ENCODE assay signal across 13 cellular contexts in the genomic region with DNA sequence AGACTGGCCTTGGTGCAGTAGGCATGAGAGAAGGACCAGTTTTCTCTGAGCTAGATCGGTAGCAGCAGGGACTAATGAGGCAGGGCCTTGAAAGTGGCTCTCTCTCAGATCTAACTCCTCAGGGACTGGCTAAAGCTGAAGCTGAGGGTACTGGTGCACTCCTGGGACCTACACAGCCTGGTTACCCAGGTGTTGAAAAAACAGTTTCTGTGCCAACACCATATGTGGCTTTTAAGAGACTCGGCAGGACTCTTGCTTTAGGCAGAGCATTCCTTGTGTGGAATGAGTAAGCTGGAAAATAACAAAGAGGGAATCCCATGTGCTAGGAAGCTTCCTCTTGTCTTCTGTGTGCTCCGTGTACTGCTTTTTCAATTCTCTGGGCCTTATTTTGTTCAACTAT.
DNase-seq lines count a peak whose midpoint lies in the region; ATAC-seq, FAIRE-seq and TF ChIP-seq lines count a peak whose summit lies in the region.
"Had no signal": no experiment of that assay in that cellular context is flagged by ENCODE, and none has a peak within 500 bp of the region (broad histone marks: within the 10 kb centered on the region; RNA-seq: fewer than 3 reads in every experiment).

No MANE protein-coding gene starts in this region.

- H3K9ac ChIP-seq in BLaER1 treated with 17β-estradiol and CSF1 and Interleukin-3, amounts not matched to agents 10 nM and 100 nM: peak overlapping the region in 2 of 11 experiments; percentile 24 to 37; a peak in 2 of 22 replicates
- H3K9ac ChIP-seq in iPS-20b (ENCODE audit: low read depth, low read length): peak overlapping the region; percentile 35; the same call in 1 of the 2 replicates

- no peak overlapping the region for H3K4me3 ChIP-seq in BLaER1 treated with 17β-estradiol and CSF1 and Interleukin-3, amounts not matched to agents 10 nM and 100 nM
- H3K4me3 ChIP-seq in iPS-20b (ENCODE audit: low read length) (no peak overlapping the region), gastroesophageal sphincter (no peak overlapping the region)
- H3K4me3 ChIP-seq: prostate gland, SJCRH30 had no signal

- peak; percentile 80 for DNase-seq in NCI-H82 (lab: John Stamatoyannopoulos, UW)
- no peak for DNase-seq in HTR-8/SVneo (ENCODE audit: insufficient read length, low spot score)
- DNase-seq in GM13977 (ENCODE audit: low spot score): no peak
- DNase-seq in stimulated activated CD4-positive, alpha-beta T cell treated with anti-CD3 and anti-CD28 coated beads, Interleukin-1b, Interleukin-23, amount 100 ng/mL, for 48 hours: no peak
- DNase-seq: immature natural killer cell had no signal

- peaks cover 0 to 18% (median 11%) of the 10 kb centered on the region in 10 experiments; a peak in 14 of 20 replicates for H3K4me1 ChIP-seq in BLaER1 treated with 17β-estradiol and CSF1 and Interleukin-3, amounts not matched to agents 10 nM and 100 nM
- H3K4me1 ChIP-seq in iPS-20b (ENCODE audit: insufficient read depth, low read length) (peaks cover 9% of the 10 kb centered on the region; the same call in 1 of the 2 replicates), gastroesophageal sphincter (peaks cover 0 to 20% (median 0%) of the 10 kb centered on the region in 3 donors)
- H3K4me1 ChIP-seq: prostate gland, SJCRH30 had no signal

- peaks cover 16 to 25% (median 22%) of the 10 kb centered on the region in 11 experiments for H3K9me3 ChIP-seq in BLaER1 treated with 17β-estradiol and CSF1 and Interleukin-3, amounts not matched to agents 10 nM and 100 nM (replicated peaks in 1 of 11)
- H3K9me3 ChIP-seq in iPS-20b (ENCODE audit: insufficient read depth, low read depth, low read length): 0 out of 2 replicates have a peak, but pooled peaks cover under 1% of the 10 kb centered on the region
- peaks cover 0 to 8% (median 0%) of the 10 kb centered on the region in 3 donors for H3K9me3 ChIP-seq in gastroesophageal sphincter
- H3K9me3 ChIP-seq: prostate gland had no signal

- TF ChIP-seq CTCF in gastroesophageal sphincter (IDR thresholded peaks at IDR 0.05) (no peak), GM13977 (IDR thresholded peaks at IDR 0.05; ENCODE audit: extremely low read depth, insufficient read depth, missing control alignments) (no peak)

- no peak for TF ChIP-seq EP300 in gastroesophageal sphincter (IDR thresholded peaks at IDR 0.05)

- WGBS in gastroesophageal sphincter (ENCODE audit: low coverage in 1 of 2), 2 donors: 14 to 29% methylated on average over 2 to 3 of the region's 3 CpGs

- H3K27me3 ChIP-seq in BLaER1 treated with 17β-estradiol and CSF1 and Interleukin-3, amounts not matched to agents 10 nM and 100 nM: no peaks in the 10 kb centered on the region
- H3K27me3 ChIP-seq in iPS-20b (ENCODE audit: insufficient read depth, low read length) (no peaks in the 10 kb centered on the region), gastroesophageal sphincter (no peaks in the 10 kb centered on the region)
- H3K27me3 ChIP-seq: SJCRH30 had no signal

- no peaks in the 10 kb centered on the region for H4K20me1 ChIP-seq in BLaER1 treated with 17β-estradiol and CSF1 and Interleukin-3, amounts not matched to agents 10 nM and 100 nM

- ATAC-seq in HG03460 (IDR thresholded peaks at IDR 0.05; ENCODE audit: unreplicated experiment) (peak; percentile 75), gastroesophageal sphincter (no peak)

- in situ Hi-C loops in GM13977 (cut with MboI; ENCODE audit: low pct_unique_long_range_greater_than_20kb, low sequenced_read_pairs, unreplicated experiment): no loop called here

- peak overlapping the region in 7 of 11 experiments; percentile 10 to 72 (median 58); a peak in 13 of 22 replicates for H3K4me2 ChIP-seq in BLaER1 treated with 17β-estradiol and CSF1 and Interleukin-3, amounts not matched to agents 10 nM and 100 nM

- FAIRE-seq in HTR-8/SVneo (lab: Jason Lieb, UNC): no peak
- FAIRE-seq: colon had no signal

- H3K36me3 ChIP-seq in BLaER1 treated with 17β-estradiol and CSF1 and Interleukin-3, amounts not matched to agents 10 nM and 100 nM: peaks cover 14 to 45% (median 26%) of the 10 kb centered on the region in 11 experiments
- H3K36me3 ChIP-seq in iPS-20b (ENCODE audit: insufficient read depth, low read depth, low read length) (no peaks in the 10 kb centered on the region), gastroesophageal sphincter (no peaks in the 10 kb centered on the region)
- H3K36me3 ChIP-seq: prostate gland, SJCRH30 had no signal

- H3K27ac ChIP-seq in BLaER1 treated with 17β-estradiol and CSF1 and Interleukin-3, amounts not matched to agents 10 nM and 100 nM: no peak overlapping the region
- H3K27ac ChIP-seq in iPS-20b (ENCODE audit: low read length): no peak overlapping the region
- H3K27ac ChIP-seq in gastroesophageal sphincter: peak overlapping the region in 2 of 4 donors; percentile 46 to 54
- H3K27ac ChIP-seq: C4-2B, prostate gland, SJCRH30 had no signal

- TF ChIP-seq POLR2A in gastroesophageal sphincter (IDR thresholded peaks at IDR 0.05): no peak
